24 cellular contexts compared by ENCODE assay signal in genomic region chr6:166632731-166633130, GRCh38.
"Had no signal": no experiment of that assay in that cellular context is flagged by ENCODE, and none has a peak within 500 bp of the region (broad histone marks: within the 10 kb centered on the region; RNA-seq: fewer than 3 reads in every experiment).

No MANE protein-coding gene starts in this region.

- ATAC-seq: left colon; natural killer cell; right cardiac atrium; stimulated activated memory B cell treated with anti-CD40 and anti-IgM and Interleukin-4, amounts not matched to agents 10 μg/mL and 1 μg/mL and 100 μg/mL, for 72 hours; stimulated activated naive CD8-positive, alpha-beta T cell treated with anti-CD3 and anti-CD28 coated beads, Interleukin-15, Interleukin-2, amounts not matched to agents 100 U/mL and 50 U/mL, for 24 hours had no signal

- H3K27me3 ChIP-seq: sigmoid colon, testis had no signal

- H3K36me3 ChIP-seq: esophagus squamous epithelium, sigmoid colon, spleen, tibial artery had no signal

- H3K36me3 Mint-ChIP-seq: natural killer cell, type B pancreatic cell had no signal

- H3K4me3 ChIP-seq: esophagus squamous epithelium, lung, sigmoid colon, skin epidermis, spleen, testis, tibial artery had no signal

- H3K27ac ChIP-seq: parathyroid adenoma, sigmoid colon, testis, tibial artery had no signal

- H3K4me3 Mint-ChIP-seq: immature natural killer cell; memory B cell; natural killer cell; stimulated activated memory B cell treated with anti-CD40 and anti-IgM and Interleukin-4, amounts not matched to agents 10 μg/mL and 1 μg/mL and 100 μg/mL, for 72 hours; type B pancreatic cell had no signal

- H3K9me3 ChIP-seq: esophagus squamous epithelium, sigmoid colon, spleen, testis, tibial artery had no signal

- DNase-seq: effector memory CD4-positive, alpha-beta T cell; esophagus squamous epithelium; foreskin melanocyte; hypothalamus; immature natural killer cell; islet precursor cell; kidney glomerular epithelial cell; left colon; natural killer cell; right cardiac atrium; sigmoid colon; spleen; stimulated activated CD4-positive, alpha-beta T cell treated with anti-CD3 and anti-CD28 coated beads, Interleukin-4, amount 100 ng/mL, for 4 hours; stimulated activated naive CD8-positive, alpha-beta T cell treated with anti-CD3 and anti-CD28 coated beads, Interleukin-15, Interleukin-2, amounts not matched to agents 100 U/mL and 50 U/mL, for 24 hours; substantia nigra; testis had no signal

- H3K9me3 Mint-ChIP-seq: immature natural killer cell; natural killer cell; stimulated activated memory B cell treated with anti-CD40 and anti-IgM and Interleukin-4, amounts not matched to agents 10 μg/mL and 1 μg/mL and 100 μg/mL, for 72 hours; type B pancreatic cell had no signal

- H3K27ac Mint-ChIP-seq: immature natural killer cell; memory B cell; natural killer cell; progenitor cell of endocrine pancreas; stimulated activated memory B cell treated with anti-CD40 and anti-IgM and Interleukin-4, amounts not matched to agents 10 μg/mL and 1 μg/mL and 100 μg/mL, for 72 hours; type B pancreatic cell had no signal
